ENCODE assay signal across 9 cellular contexts in the genomic region with DNA sequence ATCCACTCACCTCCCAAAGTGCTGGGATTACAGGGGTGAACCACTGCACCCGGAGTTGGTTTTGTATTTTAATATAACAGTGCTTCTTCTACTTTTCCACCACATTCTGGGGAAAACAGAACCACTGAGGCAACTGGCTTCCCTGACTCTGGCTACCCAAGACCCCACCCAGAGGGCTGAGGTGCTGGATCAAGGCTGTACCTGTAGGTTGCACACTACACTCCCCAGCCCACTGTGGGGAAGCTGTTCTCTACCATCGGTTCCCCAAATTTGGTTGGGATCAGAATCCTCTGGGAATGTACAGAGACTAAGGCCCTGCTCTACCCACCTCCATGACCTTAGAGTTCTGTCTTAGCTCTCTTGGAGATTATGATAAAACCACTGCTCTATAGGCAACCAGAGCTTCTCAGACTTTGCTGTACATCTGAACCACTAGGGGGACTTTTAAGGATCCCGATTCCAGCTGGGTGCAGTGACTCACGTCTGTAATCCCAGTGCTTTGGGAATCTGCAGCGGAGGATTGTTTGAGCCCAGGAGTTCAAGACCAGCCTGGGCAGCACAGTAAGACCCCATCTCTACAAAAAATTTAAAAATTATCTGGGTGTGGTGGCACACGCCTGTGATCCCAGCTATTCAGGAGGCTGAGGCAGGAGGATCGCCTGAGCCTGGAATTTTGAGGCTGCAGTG.
DNase-seq lines count a peak whose midpoint lies in the region; ATAC-seq and TF ChIP-seq lines count a peak whose summit lies in the region.
"Had no signal": no experiment of that assay in that cellular context is flagged by ENCODE, and none has a peak within 500 bp of the region (broad histone marks: within the 10 kb centered on the region; RNA-seq: fewer than 3 reads in every experiment).

No MANE protein-coding gene starts in this region.

- H4K20me1 ChIP-seq in OCI-LY1 (ENCODE audit: insufficient read depth, low read length), result no peaks in the 10 kb centered on the region
- H4K20me1 ChIP-seq: BLaER1 had no signal

- no peaks in the 10 kb centered on the region for H3K9me2 ChIP-seq in OCI-LY1 (ENCODE audit: low read depth, low read length)

- ATAC-seq in GM18873 (IDR thresholded peaks at IDR 0.05; ENCODE audit: low FRiP score, unreplicated experiment), result no peak

- peak; percentile 37; the same call in 1 of the 2 replicates for TF ChIP-seq CTCF in OCI-LY1 (IDR thresholded peaks at IDR 0.05; ENCODE audit: low read length)
- peak; percentile 46 for TF ChIP-seq CTCF in epithelial cell of esophagus (IDR thresholded peaks at IDR 0.05; ENCODE audit: insufficient read depth, low read depth, low read length, missing control alignments)

- H2AFZ ChIP-seq in OCI-LY1 (ENCODE audit: low read length), result no peak overlapping the region

- H3K79me2 ChIP-seq in OCI-LY1 (ENCODE audit: insufficient read depth, low read length), result no peaks in the 10 kb centered on the region

- H3K27me3 ChIP-seq in OCI-LY1 (ENCODE audit: insufficient read depth, low read length), result no peaks in the 10 kb centered on the region

- H3K4me3 ChIP-seq in OCI-LY1 (ENCODE audit: low read depth, low read length, poor library complexity, severe bottlenecking), result no peak overlapping the region
- no peak overlapping the region for H3K4me3 ChIP-seq in epithelial cell of esophagus (ENCODE audit: low read length)
- H3K4me3 ChIP-seq: BLaER1 had no signal

- no peaks in the 10 kb centered on the region for H3K9me3 ChIP-seq in OCI-LY1 (ENCODE audit: low read length)

- H3K9ac ChIP-seq in OCI-LY1 (ENCODE audit: low read length), result no peak overlapping the region
- H3K9ac ChIP-seq: BLaER1 had no signal

- H3K27ac ChIP-seq in OCI-LY1 (ENCODE audit: low read depth, low read length, poor library complexity, severe bottlenecking), result no peak overlapping the region
- H3K27ac ChIP-seq: BLaER1 had no signal

- H3K36me3 ChIP-seq in OCI-LY1 (ENCODE audit: insufficient read depth, low read length), result no peaks in the 10 kb centered on the region
- H3K36me3 ChIP-seq: BLaER1 had no signal

- no peak overlapping the region for H3K4me2 ChIP-seq in OCI-LY1 (ENCODE audit: low read length)
- H3K4me2 ChIP-seq: BLaER1 had no signal

- no peaks in the 10 kb centered on the region for H3F3A ChIP-seq in OCI-LY1 (ENCODE audit: insufficient read depth, low read length)

- DNase-seq in NOMO-1 treated with DMSO at 0.1 percent for 48 hours (lab: John Stamatoyannopoulos, UW; ENCODE audit: unreplicated experiment), result peak; percentile 5
- no peak for DNase-seq in NOMO-1 treated with dmso at 0.1 percent for 144 hours (lab: John Stamatoyannopoulos, UW; ENCODE audit: unreplicated experiment)
- peak; percentile 64 for DNase-seq in epithelial cell of esophagus (ENCODE audit: low read depth)
- peak; percentile 31 for DNase-seq in stromal cell of bone marrow (ENCODE audit: low read depth)
- DNase-seq in NCI-H2029 (lab: John Stamatoyannopoulos, UW), result no peak
- no peak for DNase-seq in cerebellar nuclear complex (lab: John Stamatoyannopoulos, UW)

- no peaks in the 10 kb centered on the region for H3K4me1 ChIP-seq in OCI-LY1 (ENCODE audit: insufficient read depth, low read length, severe bottlenecking)

Comparison
In these comparisons a context has a peak if more than half of its experiments do, and no peak if none do; other contexts are left out.
1. DNase-seq: peak in NOMO-1 treated with DMSO at 0.1 percent for 48 hours (single experiment), epithelial cell of esophagus (single experiment) and stromal cell of bone marrow (single experiment); none in NOMO-1 treated with dmso at 0.1 percent for 144 hours (single experiment), NCI-H2029 (single experiment) and cerebellar nuclear complex (0 of 2).